Comparison of ENCODE assay signal across 25 cellular contexts in genomic region chr17:63117431-63117830, GRCh38.
DNase-seq lines count a peak whose midpoint lies in the region; ATAC-seq, FAIRE-seq and TF ChIP-seq lines count a peak whose summit lies in the region.
"Had no signal": no experiment of that assay in that cellular context is flagged by ENCODE, and none has a peak within 500 bp of the region (broad histone marks: within the 10 kb centered on the region; RNA-seq: fewer than 3 reads in every experiment).

No MANE protein-coding gene starts in this region.

- H3K27ac Mint-ChIP-seq in astrocyte (ENCODE audit: unreplicated experiment): no peak overlapping the region
- H3K27ac Mint-ChIP-seq: activated CD8-positive, alpha-beta T cell treated with anti-CD3 and anti-CD28 coated beads, Interleukin-2, amount 10 ng/mL, durations not matched to agents 7 days and 5 days; activated naive CD4-positive, alpha-beta T cell treated with anti-CD3 and anti-CD28 coated beads, Interleukin-2, amount 50 U/mL, for 72 hours; activated T-helper 17 cell treated with anti-CD3 and anti-CD28 coated beads, Interleukin-2, amount 50 U/mL, for 72 hours; CD4-positive, CD25-positive, alpha-beta regulatory T cell; naive thymus-derived CD8-positive, alpha-beta T cell; T-helper 17 cell had no signal

- H3K4me3 ChIP-seq in astrocyte (ENCODE audit: insufficient read depth, low read depth, low read length): no peak overlapping the region
- no peak overlapping the region for H3K4me3 ChIP-seq in mesodermal cell (ENCODE audit: extremely low read depth, insufficient read depth, low read length, poor library complexity, severe bottlenecking)
- H3K4me3 ChIP-seq in MG63: no peak overlapping the region
- H3K4me3 ChIP-seq: testis had no signal

- no peak for FAIRE-seq in astrocyte (lab: Jason Lieb, UNC)

- H3K4me1 Mint-ChIP-seq in astrocyte (ENCODE audit: low read depth, unreplicated experiment): peaks cover 15% of the 10 kb centered on the region
- H3K4me1 Mint-ChIP-seq: activated T-helper 17 cell treated with anti-CD3 and anti-CD28 coated beads, Interleukin-2, amount 50 U/mL, for 72 hours; CD4-positive, CD25-positive, alpha-beta regulatory T cell; naive thymus-derived CD8-positive, alpha-beta T cell; T-helper 17 cell had no signal

- H3K27ac ChIP-seq in astrocyte (ENCODE audit: low read depth, low read length) (no peak overlapping the region), mesodermal cell (ENCODE audit: low read depth, low read length, severe bottlenecking) (peak overlapping the region; percentile 6)
- H3K27ac ChIP-seq: testis had no signal

- H4K20me1 ChIP-seq in astrocyte (ENCODE audit: insufficient read depth, low read length): peaks cover 16% of the 10 kb centered on the region

- H3K9me3 Mint-ChIP-seq in astrocyte (ENCODE audit: unreplicated experiment): no peaks in the 10 kb centered on the region
- H3K9me3 Mint-ChIP-seq: activated naive CD4-positive, alpha-beta T cell treated with anti-CD3 and anti-CD28 coated beads, Interleukin-2, amount 50 U/mL, for 72 hours; activated T-helper 17 cell treated with anti-CD3 and anti-CD28 coated beads, Interleukin-2, amount 50 U/mL, for 72 hours; CD4-positive, CD25-positive, alpha-beta regulatory T cell; naive thymus-derived CD8-positive, alpha-beta T cell had no signal

- peak overlapping the region; percentile 14 for H3K4me2 ChIP-seq in astrocyte (ENCODE audit: low read length)

- ATAC-seq in Right ventricle myocardium inferior (no peak), HG02938 (IDR thresholded peaks at IDR 0.05; ENCODE audit: unreplicated experiment) (no peak)
- ATAC-seq: activated CD8-positive, alpha-beta T cell treated with anti-CD3 and anti-CD28 coated beads, Interleukin-2, amount 10 ng/mL, durations not matched to agents 7 days and 5 days; activated naive CD4-positive, alpha-beta T cell treated with anti-CD3 and anti-CD28 coated beads, Interleukin-2, amount 50 U/mL, for 72 hours; activated T-helper 17 cell treated with anti-CD3 and anti-CD28 coated beads, Interleukin-2, amount 50 U/mL, for 72 hours; naive thymus-derived CD8-positive, alpha-beta T cell; PC-3; right cardiac atrium; T-helper 17 cell had no signal

- no peak overlapping the region for H3K4me3 Mint-ChIP-seq in astrocyte (ENCODE audit: unreplicated experiment)
- H3K4me3 Mint-ChIP-seq: activated CD8-positive, alpha-beta T cell treated with anti-CD3 and anti-CD28 coated beads, Interleukin-2, amount 10 ng/mL, durations not matched to agents 7 days and 5 days; activated T-helper 17 cell treated with anti-CD3 and anti-CD28 coated beads, Interleukin-2, amount 50 U/mL, for 72 hours; CD4-positive, CD25-positive, alpha-beta regulatory T cell; naive thymus-derived CD8-positive, alpha-beta T cell; T-helper 17 cell had no signal

- H3K9me3 ChIP-seq in astrocyte (ENCODE audit: insufficient read depth, low read depth, low read length): no peaks in the 10 kb centered on the region
- H3K9me3 ChIP-seq in mesodermal cell (ENCODE audit: control insufficient read depth, low read length): no peaks in the 10 kb centered on the region
- no peaks in the 10 kb centered on the region for H3K9me3 ChIP-seq in MG63
- H3K9me3 ChIP-seq: testis had no signal

- no peak for TF ChIP-seq CTCF in astrocyte (IDR thresholded peaks at IDR 0.05; ENCODE audit: insufficient read depth, low read depth, low read length)

- H3K79me2 ChIP-seq in astrocyte (ENCODE audit: insufficient read depth, low read length): peaks cover 43% of the 10 kb centered on the region

- no peaks in the 10 kb centered on the region for H3K27me3 Mint-ChIP-seq in astrocyte (ENCODE audit: low read depth, unreplicated experiment)
- H3K27me3 Mint-ChIP-seq: activated T-helper 17 cell treated with anti-CD3 and anti-CD28 coated beads, Interleukin-2, amount 50 U/mL, for 72 hours; CD4-positive, CD25-positive, alpha-beta regulatory T cell; naive thymus-derived CD8-positive, alpha-beta T cell; T-helper 17 cell had no signal

- no peak overlapping the region for H2AFZ ChIP-seq in astrocyte (ENCODE audit: low read depth, low read length)

- DNase-seq in NCI-H1436 (lab: John Stamatoyannopoulos, UW) (peak; percentile 49), astrocyte (ENCODE audit: low read depth) (no peak), retina (peak; percentile 42), MG63 (no peak), Right ventricle myocardium inferior (ENCODE audit: missing footprints) (no peak)
- DNase-seq: activated CD8-positive, alpha-beta T cell treated with anti-CD3 and anti-CD28 coated beads, Interleukin-2, amount 10 ng/mL, durations not matched to agents 7 days and 5 days; AML-193; CD4-positive, CD25-positive, alpha-beta regulatory T cell; cortex of kidney; DMS79 treated with DMSO at 0.1 percent for 48 hours; GDM1; Karpas-422; MV-4-11; naive thymus-derived CD8-positive, alpha-beta T cell; NCI-H510A treated with DMSO at 0.1 percent for 48 hours; PC-3; right cardiac atrium; stimulated activated CD4-positive, alpha-beta T cell treated with anti-CD3 and anti-CD28 coated beads, Interleukin-1b, Interleukin-23, amount 100 ng/mL, for 48 hours; stimulated activated naive CD4-positive, alpha-beta T cell treated with Interleukin-2 at 50 U/mL for 16 hours; T-helper 17 cell; testis had no signal

- H3K27me3 ChIP-seq in astrocyte (ENCODE audit: insufficient read depth, low read length) (no peaks in the 10 kb centered on the region), MG63 (no peaks in the 10 kb centered on the region)
- H3K27me3 ChIP-seq: testis had no signal

- H3K9ac ChIP-seq in astrocyte (ENCODE audit: low read length): no peak overlapping the region

- intact Hi-C loops in Right ventricle myocardium inferior (cut with DNase I): no loop called here

- no peaks in the 10 kb centered on the region for H3K36me3 Mint-ChIP-seq in astrocyte (ENCODE audit: low read depth, unreplicated experiment)
- H3K36me3 Mint-ChIP-seq: activated naive CD4-positive, alpha-beta T cell treated with anti-CD3 and anti-CD28 coated beads, Interleukin-2, amount 50 U/mL, for 72 hours; CD4-positive, CD25-positive, alpha-beta regulatory T cell had no signal

- peaks cover 2% of the 10 kb centered on the region for H3K36me3 ChIP-seq in astrocyte (ENCODE audit: insufficient read depth, low read length)
- H3K36me3 ChIP-seq in mesodermal cell (ENCODE audit: control insufficient read depth, insufficient read depth, low read length): no peaks in the 10 kb centered on the region
- H3K36me3 ChIP-seq in MG63: no peaks in the 10 kb centered on the region

- H3K4me1 ChIP-seq in astrocyte (ENCODE audit: insufficient read depth, low read length): peaks cover 8% of the 10 kb centered on the region
- H3K4me1 ChIP-seq in mesodermal cell (ENCODE audit: control insufficient read depth, insufficient read depth, low read length, poor library complexity, severe bottlenecking): no peaks in the 10 kb centered on the region

- 94 to 100% methylated on average over 2 of the region's 3 CpGs for WGBS in mesodermal cell (ENCODE audit: insufficient coverage in 2 of 2), 2 experiments

Comparison
In these comparisons a context has a peak if more than half of its experiments do, and no peak if none do; other contexts are left out.
1. DNase-seq: peak in NCI-H1436 (single experiment) and retina (single experiment); none in astrocyte (single experiment), MG63 (single experiment) and Right ventricle myocardium inferior (single experiment).